1 cellular context compared by ENCODE assay signal in the genomic region with DNA sequence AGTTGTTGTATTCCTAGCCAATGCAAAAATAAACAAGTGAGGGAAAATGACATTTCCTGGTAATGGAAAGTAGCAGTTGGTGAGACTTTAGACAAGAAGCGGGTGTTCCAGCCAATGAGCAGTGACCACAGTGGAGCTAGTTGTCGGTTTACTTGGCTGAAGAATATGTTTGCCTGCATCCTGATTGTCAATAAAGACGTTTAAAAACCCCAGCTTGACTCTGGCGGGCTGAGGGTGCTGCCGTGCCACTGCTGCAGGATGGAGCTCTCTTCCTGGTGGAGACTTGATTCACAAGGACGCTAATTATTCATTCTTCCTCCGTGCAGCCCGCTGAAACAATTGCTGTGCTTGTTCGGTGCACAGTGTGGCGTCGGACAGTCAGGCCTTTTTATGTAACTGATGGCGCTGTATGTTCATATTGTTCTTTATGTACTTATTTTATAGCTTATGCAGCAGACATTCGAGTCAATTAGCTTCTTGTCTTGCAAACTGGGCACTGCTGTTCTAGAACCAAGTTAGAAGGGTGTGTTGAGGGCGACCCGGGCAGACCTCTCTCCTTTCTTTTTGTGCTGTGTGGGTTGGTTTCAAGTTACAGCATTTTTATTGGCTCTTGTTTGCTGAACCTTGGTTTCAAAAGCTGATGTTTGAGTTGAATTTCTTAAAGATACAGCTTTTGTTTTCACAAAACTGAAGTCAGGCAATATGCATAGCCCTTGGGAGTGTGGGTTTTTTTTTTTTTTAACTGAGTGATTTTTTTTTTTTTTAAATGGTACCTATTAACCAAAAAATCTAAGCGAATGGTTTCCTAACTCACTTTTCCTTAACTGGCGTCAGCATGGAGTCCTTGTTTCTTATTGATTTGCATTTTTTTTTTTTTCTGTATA.
TF ChIP-seq lines count a peak whose summit lies in the region.

No MANE protein-coding gene starts in this region.

TF ChIP-seq in HepG2, 621 proteins besides CTCF, POLR2A, EP300 and RAD21 (continued from another document):
- TF ChIP-seq, protein P1, sequence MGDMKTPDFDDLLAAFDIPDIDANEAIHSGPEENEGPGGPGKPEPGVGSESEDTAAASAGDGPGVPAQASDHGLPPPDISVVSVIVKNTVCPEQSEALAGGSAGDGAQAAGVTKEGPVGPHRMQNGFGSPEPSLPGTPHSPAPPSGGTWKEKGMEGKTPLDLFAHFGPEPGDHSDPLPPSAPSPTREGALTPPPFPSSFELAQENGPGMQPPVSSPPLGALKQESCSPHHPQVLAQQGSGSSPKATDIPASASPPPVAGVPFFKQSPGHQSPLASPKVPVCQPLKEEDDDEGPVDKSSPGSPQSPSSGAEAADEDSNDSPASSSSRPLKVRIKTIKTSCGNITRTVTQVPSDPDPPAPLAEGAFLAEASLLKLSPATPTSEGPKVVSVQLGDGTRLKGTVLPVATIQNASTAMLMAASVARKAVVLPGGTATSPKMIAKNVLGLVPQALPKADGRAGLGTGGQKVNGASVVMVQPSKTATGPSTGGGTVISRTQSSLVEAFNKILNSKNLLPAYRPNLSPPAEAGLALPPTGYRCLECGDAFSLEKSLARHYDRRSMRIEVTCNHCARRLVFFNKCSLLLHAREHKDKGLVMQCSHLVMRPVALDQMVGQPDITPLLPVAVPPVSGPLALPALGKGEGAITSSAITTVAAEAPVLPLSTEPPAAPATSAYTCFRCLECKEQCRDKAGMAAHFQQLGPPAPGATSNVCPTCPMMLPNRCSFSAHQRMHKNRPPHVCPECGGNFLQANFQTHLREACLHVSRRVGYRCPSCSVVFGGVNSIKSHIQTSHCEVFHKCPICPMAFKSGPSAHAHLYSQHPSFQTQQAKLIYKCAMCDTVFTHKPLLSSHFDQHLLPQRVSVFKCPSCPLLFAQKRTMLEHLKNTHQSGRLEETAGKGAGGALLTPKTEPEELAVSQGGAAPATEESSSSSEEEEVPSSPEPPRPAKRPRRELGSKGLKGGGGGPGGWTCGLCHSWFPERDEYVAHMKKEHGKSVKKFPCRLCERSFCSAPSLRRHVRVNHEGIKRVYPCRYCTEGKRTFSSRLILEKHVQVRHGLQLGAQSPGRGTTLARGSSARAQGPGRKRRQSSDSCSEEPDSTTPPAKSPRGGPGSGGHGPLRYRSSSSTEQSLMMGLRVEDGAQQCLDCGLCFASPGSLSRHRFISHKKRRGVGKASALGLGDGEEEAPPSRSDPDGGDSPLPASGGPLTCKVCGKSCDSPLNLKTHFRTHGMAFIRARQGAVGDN (CRISPR knock-in tag; IDR thresholded peaks at IDR 0.05): peak; percentile 33; the same call in 1 of the 2 replicates
- no peak for TF ChIP-seq ZNF441 (CRISPR knock-in tag; IDR thresholded peaks at IDR 0.05; ENCODE audit: borderline replicate concordance)
- TF ChIP-seq, protein P2, sequence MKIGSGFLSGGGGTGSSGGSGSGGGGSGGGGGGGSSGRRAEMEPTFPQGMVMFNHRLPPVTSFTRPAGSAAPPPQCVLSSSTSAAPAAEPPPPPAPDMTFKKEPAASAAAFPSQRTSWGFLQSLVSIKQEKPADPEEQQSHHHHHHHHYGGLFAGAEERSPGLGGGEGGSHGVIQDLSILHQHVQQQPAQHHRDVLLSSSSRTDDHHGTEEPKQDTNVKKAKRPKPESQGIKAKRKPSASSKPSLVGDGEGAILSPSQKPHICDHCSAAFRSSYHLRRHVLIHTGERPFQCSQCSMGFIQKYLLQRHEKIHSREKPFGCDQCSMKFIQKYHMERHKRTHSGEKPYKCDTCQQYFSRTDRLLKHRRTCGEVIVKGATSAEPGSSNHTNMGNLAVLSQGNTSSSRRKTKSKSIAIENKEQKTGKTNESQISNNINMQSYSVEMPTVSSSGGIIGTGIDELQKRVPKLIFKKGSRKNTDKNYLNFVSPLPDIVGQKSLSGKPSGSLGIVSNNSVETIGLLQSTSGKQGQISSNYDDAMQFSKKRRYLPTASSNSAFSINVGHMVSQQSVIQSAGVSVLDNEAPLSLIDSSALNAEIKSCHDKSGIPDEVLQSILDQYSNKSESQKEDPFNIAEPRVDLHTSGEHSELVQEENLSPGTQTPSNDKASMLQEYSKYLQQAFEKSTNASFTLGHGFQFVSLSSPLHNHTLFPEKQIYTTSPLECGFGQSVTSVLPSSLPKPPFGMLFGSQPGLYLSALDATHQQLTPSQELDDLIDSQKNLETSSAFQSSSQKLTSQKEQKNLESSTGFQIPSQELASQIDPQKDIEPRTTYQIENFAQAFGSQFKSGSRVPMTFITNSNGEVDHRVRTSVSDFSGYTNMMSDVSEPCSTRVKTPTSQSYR (CRISPR knock-in tag; IDR thresholded peaks at IDR 0.05; ENCODE audit: borderline replicate concordance): no peak
- no peak; the same call in none of the 2 replicates for TF ChIP-seq ZFX (CRISPR knock-in tag; IDR thresholded peaks at IDR 0.05; ENCODE audit: low read depth)
- TF ChIP-seq ZNF354B (CRISPR knock-in tag; IDR thresholded peaks at IDR 0.05): no peak
